Comparison of ENCODE assay signal across 23 cellular contexts in the genomic region with DNA sequence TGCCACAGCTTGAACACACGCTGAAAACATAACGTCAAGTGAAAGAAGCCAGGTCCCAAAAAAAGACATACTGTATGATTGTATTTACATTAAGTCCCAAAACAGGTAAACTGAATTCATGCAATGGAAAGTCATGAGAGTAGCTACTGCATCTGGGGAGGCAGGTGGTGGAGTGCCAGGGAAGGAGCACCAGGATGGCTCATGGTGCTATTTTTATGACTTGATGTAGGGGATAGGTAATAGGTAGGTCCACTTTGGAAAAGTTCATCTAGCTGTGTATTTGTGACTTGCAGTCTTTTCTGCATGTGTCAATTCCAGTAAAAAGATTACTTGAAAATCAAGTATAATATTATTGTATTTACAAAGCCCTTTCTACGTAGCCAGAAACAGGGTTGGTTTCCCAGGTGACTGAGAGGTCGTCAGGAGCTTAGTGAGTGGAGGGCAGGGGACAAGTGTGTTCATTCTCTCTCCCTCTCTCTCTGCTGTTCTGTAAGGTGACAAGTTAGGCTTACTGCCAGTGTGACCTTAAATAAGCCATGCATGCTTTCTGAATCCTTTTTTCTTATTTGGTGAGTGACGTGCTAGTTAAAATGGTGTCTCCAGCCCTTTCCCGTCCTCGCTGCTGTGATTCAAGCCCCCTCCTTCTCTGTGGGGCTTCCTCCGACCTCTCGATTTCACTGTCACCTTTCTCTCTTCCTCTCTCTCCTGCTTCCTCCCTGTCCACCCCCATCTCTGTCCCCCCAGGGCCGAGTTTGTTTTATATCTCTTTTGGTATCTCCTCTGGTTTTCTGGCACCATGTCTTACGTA. TPM values are rescaled to one million over a fixed set of nuclear protein-coding genes. Genes with fewer than 3 reads are reported as not detected.
A peak's percentile ranks its signal among the peaks of the same experiment; 100 is the strongest.
DNase-seq lines count a peak whose midpoint lies in the region; ATAC-seq lines count a peak whose summit lies in the region.
"Had no signal": no experiment of that assay in that cellular context is flagged by ENCODE, and none has a peak within 500 bp of the region (broad histone marks: within the 10 kb centered on the region; RNA-seq: fewer than 3 reads in every experiment).

No MANE protein-coding gene starts in this region.

- peak overlapping the region; percentile 30 for H3K4me3 ChIP-seq in CD8-positive, alpha-beta memory T cell (ENCODE audit: low read length)
- H3K4me3 ChIP-seq: adrenal gland, body of pancreas, dorsolateral prefrontal cortex, SJSA1, tibial nerve had no signal

- no peak for DNase-seq in activated CD8-positive, alpha-beta memory T cell treated with anti-CD3 and anti-CD28 coated beads, Interleukin-2, amount 10 ng/mL, durations not matched to agents 7 days and 5 days
- no peak for DNase-seq in activated CD8-positive, alpha-beta memory T cell treated with anti-CD3 and anti-CD28 coated beads, Interleukin-2, amount 50 U/mL, for 4 hours
- peak in 1 of 5 donors; percentile 32 for DNase-seq in CD8-positive, alpha-beta memory T cell
- no peak for DNase-seq in activated naive CD8-positive, alpha-beta T cell treated with anti-CD3 and anti-CD28 coated beads for 36 hours
- DNase-seq in natural killer cell treated with Interleukin-12 subunit alpha and Interleukin-12 subunit beta and Interleukin-15 and Interleukin-18, amount 100 ng/mL, for 72 hours (ENCODE audit: low spot score): no peak
- no peak for DNase-seq in left cardiac atrium
- DNase-seq: ACHN, adrenal gland, BE2C, body of pancreas, cerebellar nuclear complex, DMS79, dorsolateral prefrontal cortex, GDM1, H7, IMR-90, naive B cell, NCI-H1694 treated with DMSO at 0.1 percent for 48 hours had no signal

- H3K4me3 Mint-ChIP-seq in activated CD8-positive, alpha-beta memory T cell treated with anti-CD3 and anti-CD28 coated beads, Interleukin-2, amount 10 ng/mL, durations not matched to agents 7 days and 5 days: no peak overlapping the region
- H3K4me3 Mint-ChIP-seq in CD8-positive, alpha-beta memory T cell: peak overlapping the region; percentile 13 to 66 (median 52)
- peak overlapping the region; percentile 64 for H3K4me3 Mint-ChIP-seq in activated naive CD8-positive, alpha-beta T cell treated with anti-CD3 and anti-CD28 coated beads for 36 hours
- H3K4me3 Mint-ChIP-seq in natural killer cell treated with Interleukin-12 subunit alpha and Interleukin-12 subunit beta and Interleukin-15 and Interleukin-18, amount 100 ng/mL, for 72 hours: peak overlapping the region; percentile 54
- H3K4me3 Mint-ChIP-seq: mesothelial cell of epicardium, naive B cell had no signal

- peaks cover 70% of the 10 kb centered on the region for H3K36me3 Mint-ChIP-seq in activated CD8-positive, alpha-beta memory T cell treated with anti-CD3 and anti-CD28 coated beads, Interleukin-2, amount 10 ng/mL, durations not matched to agents 7 days and 5 days
- H3K36me3 Mint-ChIP-seq in CD8-positive, alpha-beta memory T cell: peaks cover 29 to 59% (median 31%) of the 10 kb centered on the region in 3 donors
- H3K36me3 Mint-ChIP-seq in activated naive CD8-positive, alpha-beta T cell treated with anti-CD3 and anti-CD28 coated beads for 36 hours: peaks cover 83% of the 10 kb centered on the region
- peaks cover 35% of the 10 kb centered on the region for H3K36me3 Mint-ChIP-seq in natural killer cell treated with Interleukin-12 subunit alpha and Interleukin-12 subunit beta and Interleukin-15 and Interleukin-18, amount 100 ng/mL, for 72 hours
- H3K36me3 Mint-ChIP-seq: mesothelial cell of epicardium had no signal

- no peak overlapping the region for H3K27ac ChIP-seq in CD8-positive, alpha-beta memory T cell (ENCODE audit: low read depth, low read length)
- H3K27ac ChIP-seq: adrenal gland, body of pancreas, SJSA1, tibial nerve had no signal

- POLR2A ChIA-PET in CD8-positive, alpha-beta memory T cell (lab: Charles Lee): no interaction called here

- no peaks in the 10 kb centered on the region for H3K9me3 Mint-ChIP-seq in activated CD8-positive, alpha-beta memory T cell treated with anti-CD3 and anti-CD28 coated beads, Interleukin-2, amount 10 ng/mL, durations not matched to agents 7 days and 5 days (ENCODE audit: low read depth)
- H3K9me3 Mint-ChIP-seq in CD8-positive, alpha-beta memory T cell: no peaks in the 10 kb centered on the region
- no peaks in the 10 kb centered on the region for H3K9me3 Mint-ChIP-seq in activated naive CD8-positive, alpha-beta T cell treated with anti-CD3 and anti-CD28 coated beads for 36 hours
- peaks cover 4% of the 10 kb centered on the region for H3K9me3 Mint-ChIP-seq in natural killer cell treated with Interleukin-12 subunit alpha and Interleukin-12 subunit beta and Interleukin-15 and Interleukin-18, amount 100 ng/mL, for 72 hours
- H3K9me3 Mint-ChIP-seq: naive B cell had no signal

- intact Hi-C loops in left cardiac atrium (cut with DNase I): no loop called here

- H3K27ac Mint-ChIP-seq in activated CD8-positive, alpha-beta memory T cell treated with anti-CD3 and anti-CD28 coated beads, Interleukin-2, amount 10 ng/mL, durations not matched to agents 7 days and 5 days: peak overlapping the region; percentile 41
- peak overlapping the region; percentile 61 to 95 (median 92) for H3K27ac Mint-ChIP-seq in CD8-positive, alpha-beta memory T cell
- peak overlapping the region; percentile 98 for H3K27ac Mint-ChIP-seq in activated naive CD8-positive, alpha-beta T cell treated with anti-CD3 and anti-CD28 coated beads for 36 hours
- H3K27ac Mint-ChIP-seq in natural killer cell treated with Interleukin-12 subunit alpha and Interleukin-12 subunit beta and Interleukin-15 and Interleukin-18, amount 100 ng/mL, for 72 hours: peak overlapping the region; percentile 58 to 85
- H3K27ac Mint-ChIP-seq: mesothelial cell of epicardium had no signal

- CTCF ChIA-PET in activated CD8-positive, alpha-beta memory T cell treated with anti-CD3 and anti-CD28 coated beads, Interleukin-2, amount 10 ng/mL, durations not matched to agents 7 days and 5 days (lab: Charles Lee): interaction anchor here (0.7 to 1.8 kb wide), 3 partner anchors 9 to 78 kb away, joined by 3 to 6 read pairs (median 6); no protein-coding TSS in a partner anchor
- CTCF ChIA-PET in CD8-positive, alpha-beta memory T cell (lab: Charles Lee): interaction anchor here (0.9 to 2.0 kb wide), 4 partner anchors 9 to 142 kb away, joined by 3 to 7 read pairs (median 4); no protein-coding TSS in a partner anchor

- H3K4me1 ChIP-seq in CD8-positive, alpha-beta memory T cell (ENCODE audit: insufficient read depth, low read length): peaks cover 83% of the 10 kb centered on the region
- H3K4me1 ChIP-seq: adrenal gland, BE2C, body of pancreas, SJSA1 had no signal

- peaks cover 14% of the 10 kb centered on the region for H3K36me3 ChIP-seq in CD8-positive, alpha-beta memory T cell (ENCODE audit: insufficient read depth, low read length)
- H3K36me3 ChIP-seq: adrenal gland, BE2C, SJSA1, tibial nerve had no signal

- peaks cover 75% of the 10 kb centered on the region for H3K4me1 Mint-ChIP-seq in activated CD8-positive, alpha-beta memory T cell treated with anti-CD3 and anti-CD28 coated beads, Interleukin-2, amount 10 ng/mL, durations not matched to agents 7 days and 5 days
- peaks cover 88 to 100% (median 99%) of the 10 kb centered on the region in 3 donors for H3K4me1 Mint-ChIP-seq in CD8-positive, alpha-beta memory T cell
- H3K4me1 Mint-ChIP-seq in activated naive CD8-positive, alpha-beta T cell treated with anti-CD3 and anti-CD28 coated beads for 36 hours: peaks cover 87% of the 10 kb centered on the region
- H3K4me1 Mint-ChIP-seq in natural killer cell treated with Interleukin-12 subunit alpha and Interleukin-12 subunit beta and Interleukin-15 and Interleukin-18, amount 100 ng/mL, for 72 hours (ENCODE audit: low read depth in 2 of 2): peaks cover 53% of the 10 kb centered on the region in 2 donors
- H3K4me1 Mint-ChIP-seq: mesothelial cell of epicardium, naive B cell had no signal

- no peak for ATAC-seq in activated CD8-positive, alpha-beta memory T cell treated with anti-CD3 and anti-CD28 coated beads, Interleukin-2, amount 10 ng/mL, durations not matched to agents 7 days and 5 days
- ATAC-seq in natural killer cell treated with Interleukin-12 subunit alpha and Interleukin-12 subunit beta and Interleukin-15 and Interleukin-18, amount 100 ng/mL, for 72 hours: no peak
- ATAC-seq in left cardiac atrium: no peak
- ATAC-seq in GM18868 (IDR thresholded peaks at IDR 0.05; ENCODE audit: unreplicated experiment): no peak
- ATAC-seq: body of pancreas had no signal

- H3K27me3 ChIP-seq in CD8-positive, alpha-beta memory T cell (ENCODE audit: insufficient read depth, low read length, poor library complexity, severe bottlenecking): no peaks in the 10 kb centered on the region
- H3K27me3 ChIP-seq: adrenal gland, BE2C, body of pancreas, dorsolateral prefrontal cortex, tibial nerve had no signal

- H3K27me3 Mint-ChIP-seq in activated CD8-positive, alpha-beta memory T cell treated with anti-CD3 and anti-CD28 coated beads, Interleukin-2, amount 10 ng/mL, durations not matched to agents 7 days and 5 days: no peaks in the 10 kb centered on the region
- H3K27me3 Mint-ChIP-seq in CD8-positive, alpha-beta memory T cell: peaks cover 0 to 2% of the 10 kb centered on the region in 2 donors
- H3K27me3 Mint-ChIP-seq in activated naive CD8-positive, alpha-beta T cell treated with anti-CD3 and anti-CD28 coated beads for 36 hours: no peaks in the 10 kb centered on the region
- H3K27me3 Mint-ChIP-seq in natural killer cell treated with Interleukin-12 subunit alpha and Interleukin-12 subunit beta and Interleukin-15 and Interleukin-18, amount 100 ng/mL, for 72 hours: no peaks in the 10 kb centered on the region
- H3K27me3 Mint-ChIP-seq: naive B cell had no signal

- no peaks in the 10 kb centered on the region for H3K9me3 ChIP-seq in CD8-positive, alpha-beta memory T cell (ENCODE audit: low read length)
- H3K9me3 ChIP-seq: adrenal gland, BE2C, body of pancreas, SJSA1, tibial nerve had no signal

RNA-seq across cellular contexts. Expression of gene PRKCQ, which starts 9.4 kb away (rescaled TPM):
- total RNA-seq in activated CD8-positive, alpha-beta memory T cell treated with anti-CD3 and anti-CD28 coated beads, Interleukin-2, amount 10 ng/mL, durations not matched to agents 7 days and 5 days: 10 to 100 TPM; 51.0 to 58.7 TPM
- 10 to 100 TPM; 44.1 to 46.7 TPM for total RNA-seq in CD8-positive, alpha-beta memory T cell
- 55.3 TPM for polyA plus RNA-seq in CD8-positive, alpha-beta memory T cell
- 10 to 100 TPM; 44.9 to 45.9 TPM for total RNA-seq in activated naive CD8-positive, alpha-beta T cell treated with anti-CD3 and anti-CD28 coated beads for 36 hours
- 10 to 100 TPM; 55.3 to 79.0 TPM for total RNA-seq in natural killer cell treated with Interleukin-12 subunit alpha and Interleukin-12 subunit beta and Interleukin-15 and Interleukin-18, amount 100 ng/mL, for 72 hours
- under 1 TPM; 0.34 to 0.62 TPM for total RNA-seq in left cardiac atrium
- total RNA-seq: RPMI7951, SJSA1 had no signal

Comparison
In these comparisons a context has a peak if more than half of its experiments do, and no peak if none do; other contexts are left out.
1. H3K27ac Mint-ChIP-seq: peak in every context shown above with its lines; median percentile 98 in activated naive CD8-positive, alpha-beta T cell treated with anti-CD3 and anti-CD28 coated beads for 36 hours; 92 in CD8-positive, alpha-beta memory T cell; 72 in natural killer cell treated with Interleukin-12 subunit alpha and Interleukin-12 subunit beta and Interleukin-15 and Interleukin-18, amount 100 ng/mL, for 72 hours; 41 in activated CD8-positive, alpha-beta memory T cell treated with anti-CD3 and anti-CD28 coated beads, Interleukin-2, amount 10 ng/mL, durations not matched to agents 7 days and 5 days.
2. RNA of gene PRKCQ, which starts 9.4 kb away (total RNA-seq): 55.3 to 79.0 TPM in natural killer cell treated with Interleukin-12 subunit alpha and Interleukin-12 subunit beta and Interleukin-15 and Interleukin-18, amount 100 ng/mL, for 72 hours, 51.0 to 58.7 TPM in activated CD8-positive, alpha-beta memory T cell treated with anti-CD3 and anti-CD28 coated beads, Interleukin-2, amount 10 ng/mL, durations not matched to agents 7 days and 5 days, 44.1 to 46.7 TPM in CD8-positive, alpha-beta memory T cell and 44.9 to 45.9 TPM in activated naive CD8-positive, alpha-beta T cell treated with anti-CD3 and anti-CD28 coated beads for 36 hours; 0.34 to 0.62 TPM in left cardiac atrium; every median in the first group is over 10 times any median in the second.